Comparison of ENCODE assay signal across 29 cellular contexts in the genomic region with DNA sequence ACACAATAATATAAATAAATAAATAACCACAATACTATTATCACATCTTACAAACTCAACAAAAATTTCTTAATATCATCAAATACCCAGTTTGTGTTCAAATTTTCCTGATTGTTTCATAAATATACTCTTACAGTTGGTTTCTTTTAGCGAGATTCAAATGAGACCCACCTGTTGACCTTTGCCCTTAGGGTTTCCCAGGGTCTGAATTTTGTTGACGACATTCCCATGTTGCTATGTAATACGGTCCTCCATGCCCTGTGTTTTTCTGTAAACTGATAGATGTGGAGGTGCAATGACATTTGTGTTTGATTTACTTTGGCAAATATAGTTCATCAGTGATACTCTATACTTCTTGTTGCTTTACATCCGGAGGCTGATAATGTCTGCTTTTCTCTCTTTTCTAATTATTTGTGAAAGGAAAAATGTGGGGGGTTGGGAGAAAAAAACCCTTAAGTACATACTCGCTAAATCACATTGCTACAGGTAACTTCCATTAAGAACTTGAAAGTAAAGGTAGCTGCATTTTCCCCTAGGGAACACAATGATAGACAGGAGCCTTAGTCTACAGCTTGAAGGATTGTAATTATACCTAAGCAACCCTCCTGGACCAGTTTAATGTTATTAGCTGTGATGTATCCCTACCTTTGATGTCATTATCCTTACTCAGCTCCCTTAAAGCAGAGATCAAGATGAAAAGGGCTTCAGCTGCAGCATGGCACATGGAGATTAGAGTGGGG. TPM values are rescaled to one million over a fixed set of nuclear protein-coding genes. Genes with fewer than 3 reads are reported as not detected.
"Had no signal": no experiment of that assay in that cellular context is flagged by ENCODE, and none has a peak within 500 bp of the region (broad histone marks: within the 10 kb centered on the region; RNA-seq: fewer than 3 reads in every experiment).

No MANE protein-coding gene starts in this region.

- H3K4me1 Mint-ChIP-seq: activated CD4-positive, alpha-beta T cell treated with anti-CD3 and anti-CD28 coated beads for 36 hours; activated naive CD8-positive, alpha-beta T cell treated with anti-CD3 and anti-CD28 coated beads for 36 hours; immature natural killer cell; naive thymus-derived CD8-positive, alpha-beta T cell had no signal

- H3K4me3 Mint-ChIP-seq: activated B cell treated with CpG ODN at 0.5 μM for 24 hours; activated CD4-positive, alpha-beta T cell treated with anti-CD3 and anti-CD28 coated beads for 36 hours; activated naive CD8-positive, alpha-beta T cell treated with anti-CD3 and anti-CD28 coated beads for 36 hours; activated T-cell treated with anti-CD3 and anti-CD28 coated beads, Interleukin-2, amount 50 U/mL, for 4 hours; immature natural killer cell; naive thymus-derived CD8-positive, alpha-beta T cell; stimulated activated naive B cell treated with anti-CD40 and anti-IgM and Interleukin-4, amounts not matched to agents 10 μg/mL and 1 μg/mL and 100 μg/mL, for 72 hours; T-helper 1 cell treated with Interleukin-12 subunit alpha and Interleukin-12 subunit beta and Interleukin-4 antibody, amounts not matched to agents 30 μg/mL and 1 μg/mL, for 36 hours had no signal

- H3K4me3 ChIP-seq: coronary artery, heart right ventricle, lower lobe of right lung, transverse colon had no signal

- H3K36me3 ChIP-seq: heart right ventricle, lower lobe of right lung, transverse colon had no signal

- H3K27ac Mint-ChIP-seq: activated B cell treated with CpG ODN at 0.5 μM for 24 hours; activated CD4-positive, alpha-beta T cell treated with anti-CD3 and anti-CD28 coated beads for 36 hours; activated naive CD8-positive, alpha-beta T cell treated with anti-CD3 and anti-CD28 coated beads for 36 hours; activated T-helper 2 cell treated with anti-CD3 and anti-CD28 coated beads, Interferon-gamma antibody, Interleukin-2, Interleukin-4, amounts not matched to agents 10 μg/mL and 5 μg/mL and 100 μg/mL, durations not matched to agents 14 hours and 24 hours and 36 hours; immature natural killer cell; progenitor cell of endocrine pancreas; stimulated activated naive B cell treated with anti-CD40 and anti-IgM and Interleukin-4, amounts not matched to agents 10 μg/mL and 1 μg/mL and 100 μg/mL, for 72 hours; T-helper 1 cell treated with Interleukin-12 subunit alpha and Interleukin-12 subunit beta and Interleukin-4 antibody, amounts not matched to agents 30 μg/mL and 1 μg/mL, for 36 hours had no signal

- H3K9me3 ChIP-seq: heart right ventricle, lower lobe of right lung, transverse colon had no signal

- FAIRE-seq: astrocyte had no signal

- H3K9me3 Mint-ChIP-seq: activated B cell treated with CpG ODN at 0.5 μM for 24 hours; activated naive CD8-positive, alpha-beta T cell treated with anti-CD3 and anti-CD28 coated beads for 36 hours; activated T-cell treated with anti-CD3 and anti-CD28 coated beads, Interleukin-2, amount 50 U/mL, for 4 hours; activated T-helper 2 cell treated with anti-CD3 and anti-CD28 coated beads, Interferon-gamma antibody, Interleukin-2, Interleukin-4, amounts not matched to agents 10 μg/mL and 5 μg/mL and 100 μg/mL, durations not matched to agents 14 hours and 24 hours and 36 hours; immature natural killer cell; naive thymus-derived CD8-positive, alpha-beta T cell; stimulated activated naive B cell treated with anti-CD40 and anti-IgM and Interleukin-4, amounts not matched to agents 10 μg/mL and 1 μg/mL and 100 μg/mL, for 72 hours; T-helper 1 cell treated with Interleukin-12 subunit alpha and Interleukin-12 subunit beta and Interleukin-4 antibody, amounts not matched to agents 30 μg/mL and 1 μg/mL, for 36 hours had no signal

- H3K4me1 ChIP-seq: lower lobe of right lung, transverse colon had no signal

- DNase-seq: activated B cell treated with CpG ODN at 0.5 μM for 24 hours; activated CD4-positive, alpha-beta T cell treated with anti-CD3 and anti-CD28 coated beads for 36 hours; activated CD4-positive, alpha-beta T cell treated with anti-CD3 and anti-CD28 coated beads, Interleukin-2, amount 50 U/mL, for 4 hours; activated CD8-positive, alpha-beta memory T cell treated with anti-CD3 and anti-CD28 coated beads for 24 hours; activated CD8-positive, alpha-beta memory T cell treated with anti-CD3 and anti-CD28 coated beads, Interleukin-2, amount 50 U/mL, for 4 hours; activated naive CD4-positive, alpha-beta T cell treated with Interleukin-2 at 50 U/mL for 16 hours; activated naive CD8-positive, alpha-beta T cell treated with anti-CD3 and anti-CD28 coated beads for 36 hours; activated T-cell treated with anti-CD3 and anti-CD28 coated beads, Interleukin-2, amount 50 U/mL, for 4 hours; cerebellar nuclear complex; heart right ventricle; immature natural killer cell; lower lobe of right lung; naive thymus-derived CD8-positive, alpha-beta T cell; stimulated activated CD4-positive, alpha-beta T cell treated with anti-CD3 and anti-CD28 coated beads, Interleukin-2, amount 100 ng/mL, for 48 hours; stimulated activated CD8-positive, alpha-beta memory T cell treated with anti-CD3 and anti-CD28 coated beads, Interleukin-4, amount 100 ng/mL, for 48 hours; stimulated activated naive B cell treated with anti-CD40 and anti-IgM and Interleukin-4, amounts not matched to agents 10 μg/mL and 1 μg/mL and 100 μg/mL, for 72 hours; T1000; transverse colon had no signal

- H3K36me3 Mint-ChIP-seq: activated naive CD8-positive, alpha-beta T cell treated with anti-CD3 and anti-CD28 coated beads for 36 hours; immature natural killer cell; stimulated activated naive B cell treated with anti-CD40 and anti-IgM and Interleukin-4, amounts not matched to agents 10 μg/mL and 1 μg/mL and 100 μg/mL, for 72 hours had no signal

- H3K27ac ChIP-seq: coronary artery, heart right ventricle, lower lobe of right lung, transverse colon had no signal

RNA-seq across cellular contexts. Expression of a gene that starts 6.6 kb away (rescaled TPM):
- total RNA-seq: activated B cell treated with CpG ODN at 0.5 μM for 24 hours; activated CD4-positive, alpha-beta T cell treated with anti-CD3 and anti-CD28 coated beads for 36 hours; activated naive CD8-positive, alpha-beta T cell treated with anti-CD3 and anti-CD28 coated beads for 36 hours; activated T-cell treated with anti-CD3 and anti-CD28 coated beads, Interleukin-2, amount 50 U/mL, for 4 hours; activated T-helper 2 cell treated with anti-CD3 and anti-CD28 coated beads, Interferon-gamma antibody, Interleukin-2, Interleukin-4, amounts not matched to agents 10 μg/mL and 5 μg/mL and 100 μg/mL, durations not matched to agents 14 hours and 24 hours and 36 hours; astrocyte; epithelial cell of proximal tubule; fibroblast of villous mesenchyme; kidney epithelial cell; left lobe of liver; lower lobe of right lung; naive thymus-derived CD8-positive, alpha-beta T cell; osteoblast; progenitor cell of endocrine pancreas; transverse colon had no signal
- polyA plus RNA-seq: immature natural killer cell; naive thymus-derived CD8-positive, alpha-beta T cell had no signal

RNA-seq across cellular contexts. Expression of a gene that starts 17.5 kb away (rescaled TPM):
- total RNA-seq: activated CD4-positive, alpha-beta T cell treated with anti-CD3 and anti-CD28 coated beads for 36 hours; activated T-cell treated with anti-CD3 and anti-CD28 coated beads, Interleukin-2, amount 50 U/mL, for 4 hours; fibroblast of villous mesenchyme; left lobe of liver; lower lobe of right lung; temporal lobe had no signal

RNA-seq across cellular contexts. Expression of a gene that starts 30.5 kb away (rescaled TPM):
- polyA plus RNA-seq: immature natural killer cell had no signal

RNA-seq across cellular contexts. Expression of a gene that starts 59.8 kb away (rescaled TPM):
- total RNA-seq: progenitor cell of endocrine pancreas had no signal
